21 cellular contexts compared by ENCODE assay signal in genomic region chr6:122025104-122025503, GRCh38.
DNase-seq lines count a peak whose midpoint lies in the region; ATAC-seq, FAIRE-seq and TF ChIP-seq lines count a peak whose summit lies in the region.
"Had no signal": no experiment of that assay in that cellular context is flagged by ENCODE, and none has a peak within 500 bp of the region (broad histone marks: within the 10 kb centered on the region; RNA-seq: fewer than 3 reads in every experiment).

No MANE protein-coding gene starts in this region.

- H2AFZ ChIP-seq in KMS-11 (ENCODE audit: low read depth) (no peak overlapping the region), neural progenitor cell (replicated peaks) (no peak overlapping the region)

- no peaks in the 10 kb centered on the region for H3F3A ChIP-seq in neural progenitor cell (ENCODE audit: low read depth)

- H3K9me3 ChIP-seq in T-helper 17 cell (ENCODE audit: control insufficient read depth, low read length, poor library complexity, severe bottlenecking) (no peaks in the 10 kb centered on the region), neural progenitor cell (ENCODE audit: low read depth) (no peaks in the 10 kb centered on the region)
- H3K9me3 ChIP-seq: HAP-1 had no signal

- no peak for TF ChIP-seq CTCF in KMS-11 (conservative IDR thresholded peaks at IDR 0.05; ENCODE audit: low read depth, low read length)
- TF ChIP-seq CTCF in neural progenitor cell (IDR thresholded peaks at IDR 0.05): no peak

- no peak for FAIRE-seq in GM12892 (lab: Jason Lieb, UNC)
- FAIRE-seq: GM12878, GM18507, H54 had no signal

- H3K4me1 ChIP-seq in KMS-11 (ENCODE audit: low read depth, poor library complexity, severe bottlenecking): peaks cover 57% of the 10 kb centered on the region
- no peaks in the 10 kb centered on the region for H3K4me1 ChIP-seq in neural progenitor cell
- H3K4me1 ChIP-seq: HAP-1 had no signal

- ATAC-seq in T-helper 17 cell (no peak), GM19023 (IDR thresholded peaks at IDR 0.05; ENCODE audit: unreplicated experiment) (no peak), GM18907 (IDR thresholded peaks at IDR 0.05; ENCODE audit: unreplicated experiment) (no peak)
- ATAC-seq: GM12878 had no signal

- H3K36me3 ChIP-seq in KMS-11 (ENCODE audit: insufficient read depth) (no peaks in the 10 kb centered on the region), neural progenitor cell (no peaks in the 10 kb centered on the region)
- H3K36me3 ChIP-seq: HAP-1 had no signal

- H3K4me2 ChIP-seq in KMS-11: peak overlapping the region; percentile 21; the same call in 1 of the 2 replicates
- H3K4me2 ChIP-seq in neural progenitor cell: no peak overlapping the region

- no peak for TF ChIP-seq POLR2A in GM12892 (IDR thresholded peaks at IDR 0.05; ENCODE audit: low read depth, low read length)

- peaks cover 22% of the 10 kb centered on the region for H3K27me3 Mint-ChIP-seq in T-helper 17 cell
- H3K27me3 Mint-ChIP-seq in neural progenitor cell (ENCODE audit: insufficient read depth, low read depth): no peaks in the 10 kb centered on the region
- H3K27me3 Mint-ChIP-seq: CD4-positive, alpha-beta memory T cell had no signal

- H3K79me2 ChIP-seq in KMS-11 (ENCODE audit: insufficient read depth, low read depth) (no peaks in the 10 kb centered on the region), neural progenitor cell (ENCODE audit: low read depth) (no peaks in the 10 kb centered on the region)

- H3K4me3 Mint-ChIP-seq in T-helper 17 cell (no peak overlapping the region), neural progenitor cell (no peak overlapping the region)
- H3K4me3 Mint-ChIP-seq: CD4-positive, alpha-beta memory T cell; HFFc6 had no signal

- H3K9ac ChIP-seq in KMS-11: no peak overlapping the region
- no peak overlapping the region for H3K9ac ChIP-seq in neural progenitor cell

- DNase-seq in T-helper 17 cell: no peak
- DNase-seq in epithelial cell of prostate (ENCODE audit: low read depth, low spot score): no peak
- DNase-seq in neural progenitor cell (ENCODE audit: low spot score): no peak
- no peak for DNase-seq in ecto neural progenitor cell (ENCODE audit: low spot score)
- no peak for DNase-seq in GM12892 (ENCODE audit: insufficient read length)
- DNase-seq: C1 segment of cervical spinal cord; Calu3; CD4-positive, alpha-beta memory T cell; COR-L47; DMS53; EL; GDM1; GOT3; HFFc6 had no signal

- H3K27me3 ChIP-seq in KMS-11 (ENCODE audit: insufficient read depth, low read depth) (no peaks in the 10 kb centered on the region), neural progenitor cell (no peaks in the 10 kb centered on the region)

- H3K4me1 Mint-ChIP-seq in T-helper 17 cell: peaks cover 3% of the 10 kb centered on the region
- no peaks in the 10 kb centered on the region for H3K4me1 Mint-ChIP-seq in neural progenitor cell
- H3K4me1 Mint-ChIP-seq: CD4-positive, alpha-beta memory T cell had no signal

- no peaks in the 10 kb centered on the region for H4K20me1 ChIP-seq in KMS-11 (ENCODE audit: insufficient read depth)
- H4K20me1 ChIP-seq in neural progenitor cell (ENCODE audit: low read depth): no peaks in the 10 kb centered on the region

- H3K27ac ChIP-seq in KMS-11: no peak overlapping the region
- H3K27ac ChIP-seq in epithelial cell of prostate: peak overlapping the region; percentile 19
- no peak overlapping the region for H3K27ac ChIP-seq in neural progenitor cell

- H3K36me3 Mint-ChIP-seq in T-helper 17 cell (ENCODE audit: low read depth): peaks cover 4% of the 10 kb centered on the region
- H3K36me3 Mint-ChIP-seq in neural progenitor cell: no peaks in the 10 kb centered on the region
- H3K36me3 Mint-ChIP-seq: CD4-positive, alpha-beta memory T cell had no signal

- H3K27ac Mint-ChIP-seq in T-helper 17 cell (peak overlapping the region; percentile 4), neural progenitor cell (peak overlapping the region; percentile 35)
- H3K27ac Mint-ChIP-seq: CD4-positive, alpha-beta memory T cell; HFFc6 had no signal

- H3K4me3 ChIP-seq in KMS-11 (IDR thresholded peaks at IDR 0.05; ENCODE audit: insufficient read depth, low read depth, low read length) (no peak overlapping the region), neural progenitor cell (no peak overlapping the region)
- H3K4me3 ChIP-seq: GM12878, HAP-1 had no signal

- H3K9me3 Mint-ChIP-seq in neural progenitor cell: peaks cover 4% of the 10 kb centered on the region
- H3K9me3 Mint-ChIP-seq: CD4-positive, alpha-beta memory T cell; HFFc6 had no signal
